ENCODE assay signal across 13 cellular contexts in genomic region chr13:32228330-32229041, GRCh38.
DNase-seq lines count a peak whose midpoint lies in the region; ATAC-seq and TF ChIP-seq lines count a peak whose summit lies in the region.
"Had no signal": no experiment of that assay in that cellular context is flagged by ENCODE, and none has a peak within 500 bp of the region (broad histone marks: within the 10 kb centered on the region; RNA-seq: fewer than 3 reads in every experiment).

No MANE protein-coding gene starts in this region.

- peak; percentile 97 for DNase-seq in COR-L47 (lab: John Stamatoyannopoulos, UW)
- peak; percentile 64 for DNase-seq in HT1080 (ENCODE audit: low read depth)
- peak; percentile 6 for DNase-seq in NT2/D1 (ENCODE audit: low read depth, low spot score)
- DNase-seq in foreskin fibroblast = peak; percentile 48 to 68
- no peak for DNase-seq in inferior parietal cortex (ENCODE audit: extremely low spot score)
- DNase-seq in sciatic nerve (ENCODE audit: low spot score) = no peak
- DNase-seq in HuH-7 (ENCODE audit: low spot score) = no peak
- DNase-seq: activated T-cell treated with anti-CD3 and anti-CD28 coated beads, Interleukin-2, amount 50 U/mL, for 24 hours; DND-41; heart left ventricle; stimulated activated naive CD4-positive, alpha-beta T cell treated with Interleukin-2 at 50 U/mL for 16 hours had no signal

- H3K4me1 ChIP-seq in NT2/D1 (ENCODE audit: insufficient read depth, insufficient read length) = no peaks in the 10 kb centered on the region

- H3K4me3 ChIP-seq in NT2/D1 (ENCODE audit: insufficient read length, low read depth) (no peak overlapping the region), foreskin fibroblast (ENCODE audit: low read depth in 1 of 2, low read length in 2 of 2) (no peak overlapping the region)
- H3K4me3 ChIP-seq: coronary artery, heart left ventricle had no signal

- intact Hi-C loops in sciatic nerve (cut with DNase I) = no loop called here

- no peak overlapping the region for H3K9ac ChIP-seq in NT2/D1 (ENCODE audit: insufficient read length, low read depth)

- H3K9me3 ChIP-seq in NT2/D1 (ENCODE audit: insufficient read depth, low read length) = peaks cover 13% of the 10 kb centered on the region; the same call in 1 of the 2 replicates
- H3K9me3 ChIP-seq: heart left ventricle had no signal

- ATAC-seq in GM18858 (IDR thresholded peaks at IDR 0.05; ENCODE audit: unreplicated experiment) = no peak
- ATAC-seq in sciatic nerve = no peak

- TF ChIP-seq CTCF in foreskin fibroblast (IDR thresholded peaks at IDR 0.05; ENCODE audit: low read depth, low read length) = peak; percentile 3

- no peaks in the 10 kb centered on the region for H3K27me3 ChIP-seq in NT2/D1 (ENCODE audit: insufficient read depth, insufficient read length)
- H3K27me3 ChIP-seq: heart left ventricle had no signal

- no peaks in the 10 kb centered on the region for H3K36me3 ChIP-seq in NT2/D1 (ENCODE audit: insufficient read depth, insufficient read length, low read length)

Comparison
In these comparisons a context has a peak if more than half of its experiments do, and no peak if none do; other contexts are left out.
1. DNase-seq: peak in COR-L47 (single experiment), HT1080 (single experiment), NT2/D1 (single experiment) and foreskin fibroblast (2 of 2); none in inferior parietal cortex (single experiment), sciatic nerve (single experiment) and HuH-7 (single experiment).